In genomic region chr15:69410290-69410874, GRCh38 we compare ENCODE assay signal across 8 cellular contexts. TPM values are rescaled to one million over a fixed set of nuclear protein-coding genes. Genes with fewer than 3 reads are reported as not detected.
DNase-seq lines count a peak whose midpoint lies in the region; ATAC-seq and TF ChIP-seq lines count a peak whose summit lies in the region.

No MANE protein-coding gene starts in this region.

- H3K27ac ChIP-seq in VCaP (no peak overlapping the region), ovary (no peak overlapping the region)

- ATAC-seq in GM18520 (IDR thresholded peaks at IDR 0.05; ENCODE audit: unreplicated experiment), result no peak

- H3K9me3 Mint-ChIP-seq in activated T-helper 1 cell treated with anti-CD3 and anti-CD28 coated beads, Interleukin-12 subunit alpha, Interleukin-12 subunit beta, Interleukin-2, Interleukin-4 antibody, amounts not matched to agents 30 ng/mL and 10 ng/mL and 1 ng/mL, durations not matched to agents 14 hours and 24 hours and 36 hours, result no peaks in the 10 kb centered on the region

- intact Hi-C loops in activated T-helper 1 cell treated with anti-CD3 and anti-CD28 coated beads, Interleukin-12 subunit alpha, Interleukin-12 subunit beta, Interleukin-2, Interleukin-4 antibody, amounts not matched to agents 30 ng/mL and 10 ng/mL and 1 ng/mL, durations not matched to agents 14 hours and 24 hours and 36 hours (cut with micrococcal nuclease), result loop anchor here (10.0 kb wide), 1 partner anchor 1356 kb away; the partner anchor contains the start of gene PIAS1
- intact Hi-C loops in ovary (cut with DNase I), result no loop called here

- no peak for TF ChIP-seq EP300 in ovary (IDR thresholded peaks at IDR 0.05)

- no peaks in the 10 kb centered on the region for H3K27me3 ChIP-seq in ovary

- TF ChIP-seq CTCF in LNCAP (IDR thresholded peaks at IDR 0.05) (peak; percentile 66), VCaP (conservative IDR thresholded peaks at IDR 0.05) (peak; percentile 90), ovary (IDR thresholded peaks at IDR 0.05) (no peak)

- no peaks in the 10 kb centered on the region for H3K9me3 ChIP-seq in ovary

- no peak overlapping the region for H3K4me3 Mint-ChIP-seq in activated T-helper 1 cell treated with anti-CD3 and anti-CD28 coated beads, Interleukin-12 subunit alpha, Interleukin-12 subunit beta, Interleukin-2, Interleukin-4 antibody, amounts not matched to agents 30 ng/mL and 10 ng/mL and 1 ng/mL, durations not matched to agents 14 hours and 24 hours and 36 hours

- H3K27ac Mint-ChIP-seq in activated T-helper 1 cell treated with anti-CD3 and anti-CD28 coated beads, Interleukin-12 subunit alpha, Interleukin-12 subunit beta, Interleukin-2, Interleukin-4 antibody, amounts not matched to agents 30 ng/mL and 10 ng/mL and 1 ng/mL, durations not matched to agents 14 hours and 24 hours and 36 hours, result no peak overlapping the region

- no peak overlapping the region for H3K4me3 ChIP-seq in ovary

- H3K36me3 Mint-ChIP-seq in activated T-helper 1 cell treated with anti-CD3 and anti-CD28 coated beads, Interleukin-12 subunit alpha, Interleukin-12 subunit beta, Interleukin-2, Interleukin-4 antibody, amounts not matched to agents 30 ng/mL and 10 ng/mL and 1 ng/mL, durations not matched to agents 14 hours and 24 hours and 36 hours (ENCODE audit: low read depth), result peaks cover 1% of the 10 kb centered on the region

- no peaks in the 10 kb centered on the region for H3K36me3 ChIP-seq in ovary

- peaks cover 19% of the 10 kb centered on the region for H3K4me1 Mint-ChIP-seq in activated T-helper 1 cell treated with anti-CD3 and anti-CD28 coated beads, Interleukin-12 subunit alpha, Interleukin-12 subunit beta, Interleukin-2, Interleukin-4 antibody, amounts not matched to agents 30 ng/mL and 10 ng/mL and 1 ng/mL, durations not matched to agents 14 hours and 24 hours and 36 hours (ENCODE audit: low read depth)

- peaks cover 10% of the 10 kb centered on the region for H3K27me3 Mint-ChIP-seq in activated T-helper 1 cell treated with anti-CD3 and anti-CD28 coated beads, Interleukin-12 subunit alpha, Interleukin-12 subunit beta, Interleukin-2, Interleukin-4 antibody, amounts not matched to agents 30 ng/mL and 10 ng/mL and 1 ng/mL, durations not matched to agents 14 hours and 24 hours and 36 hours (ENCODE audit: insufficient read depth)

- WGBS in ovary, 3 donors, result 76 to 79% (median 78%) methylated on average over 9 of the region's 9 CpGs

- TF ChIP-seq POLR2A in ovary (IDR thresholded peaks at IDR 0.05), result no peak

- peak; percentile 51 for DNase-seq in NCI-H1436 (lab: John Stamatoyannopoulos, UW)
- no peak for DNase-seq in NCI-H1436 treated with DMSO at 0.1 percent for 48 hours (lab: John Stamatoyannopoulos, UW)
- DNase-seq in left kidney (ENCODE audit: low read depth, low spot score), result peak; percentile 71
- DNase-seq in activated T-helper 1 cell treated with anti-CD3 and anti-CD28 coated beads, Interleukin-12 subunit alpha, Interleukin-12 subunit beta, Interleukin-2, Interleukin-4 antibody, amounts not matched to agents 30 ng/mL and 10 ng/mL and 1 ng/mL, durations not matched to agents 14 hours and 24 hours and 36 hours (ENCODE audit: low spot score), result no peak
- DNase-seq in ovary, result no peak

- H3K4me1 ChIP-seq in ovary (ENCODE audit: insufficient read depth), result peaks cover 2% of the 10 kb centered on the region

RNA-seq across cellular contexts. Expression of gene KIF23, which starts 3.8 kb away (rescaled TPM):
- 40.8 and 41.6 TPM in 2 replicates for total RNA-seq in activated T-helper 1 cell treated with anti-CD3 and anti-CD28 coated beads, Interleukin-12 subunit alpha, Interleukin-12 subunit beta, Interleukin-2, Interleukin-4 antibody, amounts not matched to agents 30 ng/mL and 10 ng/mL and 1 ng/mL, durations not matched to agents 14 hours and 24 hours and 36 hours
- total RNA-seq in ovary, result 1 to 10 TPM in 3 of 7 donors, under 1 TPM in 4; 0.51 to 2.6 (median 0.96) TPM
- 1 to 10 TPM; 1.6 to 3.1 TPM for polyA plus RNA-seq in ovary

RNA-seq across cellular contexts. Expression of gene RPLP1, which starts 42.2 kb away (rescaled TPM):
- total RNA-seq in activated T-helper 1 cell treated with anti-CD3 and anti-CD28 coated beads, Interleukin-12 subunit alpha, Interleukin-12 subunit beta, Interleukin-2, Interleukin-4 antibody, amounts not matched to agents 30 ng/mL and 10 ng/mL and 1 ng/mL, durations not matched to agents 14 hours and 24 hours and 36 hours, result 1,633 and 1,710 TPM in 2 replicates
- total RNA-seq in ovary, result 1,000 to 10,000 TPM; 1,153 to 3,255 (median 2,526) TPM
- 1,000 to 10,000 TPM in 1 of 2 donors, 100 to 1,000 TPM in 1; 175 to 2,320 TPM for polyA plus RNA-seq in ovary

Comparison
In these comparisons a context has a peak if more than half of its experiments do, and no peak if none do; other contexts are left out.
1. DNase-seq: peak in NCI-H1436 (single experiment) and left kidney (single experiment); none in NCI-H1436 treated with DMSO at 0.1 percent for 48 hours (single experiment), activated T-helper 1 cell treated with anti-CD3 and anti-CD28 coated beads, Interleukin-12 subunit alpha, Interleukin-12 subunit beta, Interleukin-2, Interleukin-4 antibody, amounts not matched to agents 30 ng/mL and 10 ng/mL and 1 ng/mL, durations not matched to agents 14 hours and 24 hours and 36 hours (single experiment) and ovary (0 of 5).
2. CTCF ChIP-seq: peak in LNCAP (single experiment) and VCaP (single experiment); none in ovary (0 of 3).
3. RNA of gene KIF23, which starts 3.8 kb away (total RNA-seq): 40.8 to 41.6 TPM in activated T-helper 1 cell treated with anti-CD3 and anti-CD28 coated beads, Interleukin-12 subunit alpha, Interleukin-12 subunit beta, Interleukin-2, Interleukin-4 antibody, amounts not matched to agents 30 ng/mL and 10 ng/mL and 1 ng/mL, durations not matched to agents 14 hours and 24 hours and 36 hours; 0.51 to 2.6 TPM in ovary; every median in the first group is over 10 times any median in the second.